16 cellular contexts compared by ENCODE assay signal in genomic region chr7:138204285-138204988, GRCh38.
A peak's percentile ranks its signal among the peaks of the same experiment; 100 is the strongest.
DNase-seq lines count a peak whose midpoint lies in the region; TF ChIP-seq lines count a peak whose summit lies in the region.
"Had no signal": no experiment of that assay in that cellular context is flagged by ENCODE, and none has a peak within 500 bp of the region (broad histone marks: within the 10 kb centered on the region; RNA-seq: fewer than 3 reads in every experiment).

No MANE protein-coding gene starts in this region.

- H3K27me3 ChIP-seq in SJCRH30, result no peaks in the 10 kb centered on the region
- no peaks in the 10 kb centered on the region for H3K27me3 ChIP-seq in ectodermal cell (ENCODE audit: control insufficient read depth, insufficient read depth, low read length, poor library complexity, severe bottlenecking)
- no peaks in the 10 kb centered on the region for H3K27me3 ChIP-seq in neural progenitor cell
- H3K27me3 ChIP-seq: Peyer's patch, uterus had no signal

- peaks cover 46% of the 10 kb centered on the region for H3K4me1 Mint-ChIP-seq in neural progenitor cell
- H3K4me1 Mint-ChIP-seq: activated CD4-positive, alpha-beta T cell treated with anti-CD3 and anti-CD28 coated beads, Interleukin-2, amount 10 ng/mL, durations not matched to agents 24 days and 14 days had no signal

- no peaks in the 10 kb centered on the region for H3K27me3 Mint-ChIP-seq in neural progenitor cell (ENCODE audit: insufficient read depth, low read depth)
- H3K27me3 Mint-ChIP-seq: IgD-negative memory B cell had no signal

- H3K36me3 ChIP-seq in SJCRH30, result no peaks in the 10 kb centered on the region
- no peaks in the 10 kb centered on the region for H3K36me3 ChIP-seq in ectodermal cell (ENCODE audit: control insufficient read depth, insufficient read depth, low read length)
- no peaks in the 10 kb centered on the region for H3K36me3 ChIP-seq in neural progenitor cell
- H3K36me3 ChIP-seq: Peyer's patch, uterus had no signal

- H2AFZ ChIP-seq in neural progenitor cell (replicated peaks), result no peak overlapping the region

- peak overlapping the region; percentile 3 for H3K4me2 ChIP-seq in neural progenitor cell

- no peak overlapping the region for H3K4me3 ChIP-seq in SJCRH30
- H3K4me3 ChIP-seq in ectodermal cell (ENCODE audit: insufficient read depth, low read depth, low read length), result no peak overlapping the region
- no peak overlapping the region for H3K4me3 ChIP-seq in neural progenitor cell
- H3K4me3 ChIP-seq: Peyer's patch, uterus had no signal

- H3K79me2 ChIP-seq in neural progenitor cell (ENCODE audit: low read depth), result no peaks in the 10 kb centered on the region

- 75 to 84% methylated on average over 2 to 3 of the region's 5 CpGs for WGBS in ectodermal cell, 2 experiments

- no peaks in the 10 kb centered on the region for H4K20me1 ChIP-seq in neural progenitor cell (ENCODE audit: low read depth)

- no peak for TF ChIP-seq CTCF in neural progenitor cell (IDR thresholded peaks at IDR 0.05)

- H3K27ac ChIP-seq in SJCRH30 (no peak overlapping the region), ectodermal cell (ENCODE audit: insufficient read depth, low read depth, low read length, poor library complexity, severe bottlenecking) (peak overlapping the region; percentile 16), neural progenitor cell (peak overlapping the region; percentile 92)
- H3K27ac ChIP-seq: Peyer's patch, uterus had no signal

- peaks cover 11% of the 10 kb centered on the region for H3K4me1 ChIP-seq in SJCRH30
- peaks cover 25% of the 10 kb centered on the region for H3K4me1 ChIP-seq in ectodermal cell (ENCODE audit: control insufficient read depth, insufficient read depth, low read length)
- H3K4me1 ChIP-seq in neural progenitor cell, result peaks cover 49% of the 10 kb centered on the region
- H3K4me1 ChIP-seq: Peyer's patch, uterus had no signal

- H3K4me3 Mint-ChIP-seq in neural progenitor cell, result no peak overlapping the region
- H3K4me3 Mint-ChIP-seq: activated CD4-positive, alpha-beta T cell treated with anti-CD3 and anti-CD28 coated beads, Interleukin-2, amount 10 ng/mL, durations not matched to agents 24 days and 14 days; IgD-negative memory B cell had no signal

- H3K9me3 ChIP-seq in SJCRH30 (replicated peaks) (0 out of 2 replicates have a peak, but pooled peaks cover 3% of the 10 kb centered on the region), ectodermal cell (ENCODE audit: control insufficient read depth, low read length) (no peaks in the 10 kb centered on the region), neural progenitor cell (ENCODE audit: low read depth) (no peaks in the 10 kb centered on the region)
- H3K9me3 ChIP-seq: Peyer's patch, uterus had no signal

- peaks cover 62% of the 10 kb centered on the region for H3F3A ChIP-seq in neural progenitor cell (ENCODE audit: low read depth)

- peaks cover 5% of the 10 kb centered on the region for H3K36me3 Mint-ChIP-seq in neural progenitor cell
- H3K36me3 Mint-ChIP-seq: IgD-negative memory B cell had no signal

- DNase-seq in LHCN-M2 (ENCODE audit: low read depth) (peak; percentile 74), SJCRH30 (peak; percentile 19 to 62), neural progenitor cell (ENCODE audit: low spot score) (no peak), NCI-H1694 (lab: John Stamatoyannopoulos, UW) (no peak), DMS114 treated with DMSO at 0.1 percent for 48 hours (lab: John Stamatoyannopoulos, UW; ENCODE audit: unreplicated experiment) (no peak), AG08396 (ENCODE audit: low spot score) (no peak)
- DNase-seq: activated CD4-positive, alpha-beta T cell treated with anti-CD3 and anti-CD28 coated beads, Interleukin-2, amount 10 ng/mL, durations not matched to agents 24 days and 14 days; activated CD8-positive, alpha-beta memory T cell treated with anti-CD3 and anti-CD28 coated beads, Interleukin-2, amount 50 U/mL, for 4 hours; activated gamma-delta T cell treated with Interleukin-2 at 50 U/mL for 16 hours; MV-4-11; Peyer's patch; small intestine; stimulated activated CD8-positive, alpha-beta memory T cell treated with anti-CD3 and anti-CD28 coated beads, Interleukin-4, amount 100 ng/mL, for 48 hours; uterus had no signal

- peaks cover 14% of the 10 kb centered on the region for H3K9me3 Mint-ChIP-seq in neural progenitor cell
- H3K9me3 Mint-ChIP-seq: activated CD4-positive, alpha-beta T cell treated with anti-CD3 and anti-CD28 coated beads, Interleukin-2, amount 10 ng/mL, durations not matched to agents 24 days and 14 days had no signal

- H3K9ac ChIP-seq in neural progenitor cell, result no peak overlapping the region

- H3K27ac Mint-ChIP-seq in neural progenitor cell, result peak overlapping the region; percentile 93
- H3K27ac Mint-ChIP-seq: activated CD4-positive, alpha-beta T cell treated with anti-CD3 and anti-CD28 coated beads, Interleukin-2, amount 10 ng/mL, durations not matched to agents 24 days and 14 days; IgD-negative memory B cell had no signal

Comparison
In these comparisons a context has a peak if more than half of its experiments do, and no peak if none do; other contexts are left out.
1. DNase-seq: peak in LHCN-M2 (single experiment) and SJCRH30 (2 of 2); none in neural progenitor cell (single experiment), NCI-H1694 (single experiment), DMS114 treated with DMSO at 0.1 percent for 48 hours (single experiment) and AG08396 (single experiment).